ENCODE assay signal across 21 cellular contexts in genomic region chr7:91425149-91425548, GRCh38.
DNase-seq lines count a peak whose midpoint lies in the region; TF ChIP-seq lines count a peak whose summit lies in the region.
"Had no signal": no experiment of that assay in that cellular context is flagged by ENCODE, and none has a peak within 500 bp of the region (broad histone marks: within the 10 kb centered on the region; RNA-seq: fewer than 3 reads in every experiment).

No MANE protein-coding gene starts in this region.

- no peak overlapping the region for H2BK12ac ChIP-seq in trophoblast cell (ENCODE audit: low read length)

- peaks cover 8% of the 10 kb centered on the region for H3K9me3 Mint-ChIP-seq in glutamatergic neuron (ENCODE audit: unreplicated experiment)

- H3K27me3 Mint-ChIP-seq in glutamatergic neuron (ENCODE audit: unreplicated experiment): peaks cover 7% of the 10 kb centered on the region
- H3K27me3 Mint-ChIP-seq: CD4-positive, alpha-beta memory T cell; CD4-positive, CD25-positive, alpha-beta regulatory T cell; CD8-positive, alpha-beta memory T cell had no signal

- no peak overlapping the region for H3K27ac ChIP-seq in trophoblast cell (ENCODE audit: low read depth, low read length)
- H3K27ac ChIP-seq: BLaER1 had no signal

- H3K4me1 Mint-ChIP-seq in glutamatergic neuron (ENCODE audit: low read depth, unreplicated experiment): peaks cover 62% of the 10 kb centered on the region
- H3K4me1 Mint-ChIP-seq: CD4-positive, alpha-beta memory T cell; CD4-positive, CD25-positive, alpha-beta regulatory T cell; CD8-positive, alpha-beta memory T cell had no signal

- no CpG with 5 or more reads among the region's 6 CpGs for WGBS in trophoblast cell (ENCODE audit: extremely low coverage, insufficient coverage, insufficient read length)

- no peaks in the 10 kb centered on the region for H3K79me1 ChIP-seq in trophoblast cell (ENCODE audit: low read length)

- no peak overlapping the region for H3K14ac ChIP-seq in trophoblast cell (ENCODE audit: low read length)

- peak overlapping the region; percentile 31 for H2BK5ac ChIP-seq in trophoblast cell (ENCODE audit: low read depth, low read length, poor library complexity)

- H3K9ac ChIP-seq in trophoblast cell (ENCODE audit: low read length): no peak overlapping the region
- H3K9ac ChIP-seq: BLaER1 had no signal

- H3K18ac ChIP-seq in trophoblast cell (ENCODE audit: low read length): no peak overlapping the region

- peak overlapping the region; percentile 65 for H3K27ac Mint-ChIP-seq in glutamatergic neuron (ENCODE audit: unreplicated experiment)
- H3K27ac Mint-ChIP-seq: CD14-positive monocyte; CD4-positive, CD25-positive, alpha-beta regulatory T cell; CD8-positive, alpha-beta memory T cell had no signal

- H4K12ac ChIP-seq in trophoblast cell (ENCODE audit: low read depth, low read length): no peak overlapping the region

- peak; percentile 37 for DNase-seq in NCI-H82 (lab: John Stamatoyannopoulos, UW)
- DNase-seq in NCI-H82 treated with DMSO at 0.1 percent for 48 hours (lab: John Stamatoyannopoulos, UW; ENCODE audit: unreplicated experiment): no peak
- DNase-seq in glutamatergic neuron: no peak
- DNase-seq in trophoblast cell: no peak
- no peak for DNase-seq in NCI-H69 (lab: John Stamatoyannopoulos, UW)
- DNase-seq: 8988T; BE2C; C1 segment of cervical spinal cord; CD4-positive, alpha-beta memory T cell; CD4-positive, CD25-positive, alpha-beta regulatory T cell; CD8-positive, alpha-beta memory T cell; COR-L47; DMS153; DMS53; DMS79; DND-41; EL; GDM1 had no signal

- TF ChIP-seq CTCF in glutamatergic neuron (IDR thresholded peaks at IDR 0.05; ENCODE audit: partially characterized antibody, unreplicated experiment): no peak

- H2BK120ac ChIP-seq in trophoblast cell (ENCODE audit: insufficient read depth, low read length, poor library complexity): no peak overlapping the region

- no peaks in the 10 kb centered on the region for H3K27me3 ChIP-seq in trophoblast cell (ENCODE audit: insufficient read depth, low read length)
- H3K27me3 ChIP-seq: BE2C, BLaER1 had no signal

- H4K8ac ChIP-seq in trophoblast cell (ENCODE audit: low read depth, low read length): no peak overlapping the region

- H3K4ac ChIP-seq in trophoblast cell (ENCODE audit: low read depth, low read length): no peak overlapping the region

- H3K4me2 ChIP-seq in trophoblast cell (ENCODE audit: low read length): no peak overlapping the region
- H3K4me2 ChIP-seq: BLaER1 had no signal

- H3K9me3 ChIP-seq in trophoblast cell (ENCODE audit: insufficient read depth, low read depth, low read length): no peaks in the 10 kb centered on the region
- H3K9me3 ChIP-seq: BE2C, BLaER1 had no signal

- H3K36me3 ChIP-seq in trophoblast cell (ENCODE audit: control insufficient read depth in 1 of 2, insufficient read depth in 2 of 2, low read length in 2 of 2): no peaks in the 10 kb centered on the region
- H3K36me3 ChIP-seq: BE2C, BLaER1 had no signal

- no peak overlapping the region for H3K4me3 Mint-ChIP-seq in glutamatergic neuron (ENCODE audit: unreplicated experiment)
- H3K4me3 Mint-ChIP-seq: CD14-positive monocyte; CD4-positive, alpha-beta memory T cell; CD4-positive, CD25-positive, alpha-beta regulatory T cell; CD8-positive, alpha-beta memory T cell had no signal

- H3K4me1 ChIP-seq in trophoblast cell (ENCODE audit: control insufficient read depth in 1 of 2, insufficient read depth in 2 of 2, low read length in 2 of 2): no peaks in the 10 kb centered on the region
- H3K4me1 ChIP-seq: BE2C, BLaER1 had no signal

- no peak overlapping the region for H4K91ac ChIP-seq in trophoblast cell (ENCODE audit: low read depth, low read length)

- H2AFZ ChIP-seq in trophoblast cell (ENCODE audit: insufficient read depth, low read length, poor library complexity): no peak overlapping the region

- no peaks in the 10 kb centered on the region for H3K79me2 ChIP-seq in trophoblast cell (ENCODE audit: control insufficient read depth, insufficient read depth, low read length, poor library complexity)

- H2AK5ac ChIP-seq in trophoblast cell (ENCODE audit: low read length): no peak overlapping the region

- H3K36me3 Mint-ChIP-seq in glutamatergic neuron (ENCODE audit: unreplicated experiment): no peaks in the 10 kb centered on the region
- H3K36me3 Mint-ChIP-seq: CD14-positive monocyte; CD4-positive, alpha-beta memory T cell; CD4-positive, CD25-positive, alpha-beta regulatory T cell; CD8-positive, alpha-beta memory T cell had no signal

- no peak overlapping the region for H3K4me3 ChIP-seq in trophoblast cell (ENCODE audit: low read depth, low read length)
- H3K4me3 ChIP-seq: BLaER1, GM12878 had no signal

- no peak overlapping the region for H3K23ac ChIP-seq in trophoblast cell (ENCODE audit: low read length)
